ENCODE assay signal across 8 cellular contexts in genomic region chr3:32432711-32433530, GRCh38. TPM values are rescaled to one million over a fixed set of nuclear protein-coding genes. Genes with fewer than 3 reads are reported as not detected.
DNase-seq lines count a peak whose midpoint lies in the region; ATAC-seq lines count a peak whose summit lies in the region.

No MANE protein-coding gene starts in this region.

- H3K4me3 Mint-ChIP-seq in activated T-cell treated with anti-CD3 and anti-CD28 coated beads, Interleukin-2, amount 50 U/mL, for 4 hours: peak overlapping the region; percentile 69
- H3K4me3 Mint-ChIP-seq in activated naive CD8-positive, alpha-beta T cell treated with anti-CD3 and anti-CD28 coated beads, Interleukin-2, amount 10 ng/mL, durations not matched to agents 7 days and 5 days: peak overlapping the region; percentile 83

- H2BK120ac ChIP-seq in neuronal stem cell (ENCODE audit: low read depth, low read length): no peak overlapping the region

- H3K79me1 ChIP-seq in neuronal stem cell (ENCODE audit: low read depth, low read length): no peaks in the 10 kb centered on the region

- H3K23ac ChIP-seq in neuronal stem cell (ENCODE audit: low read depth, low read length, poor library complexity): no peak overlapping the region

- no peaks in the 10 kb centered on the region for H3K27me3 Mint-ChIP-seq in activated T-cell treated with anti-CD3 and anti-CD28 coated beads, Interleukin-2, amount 50 U/mL, for 4 hours (ENCODE audit: low read depth)
- no peaks in the 10 kb centered on the region for H3K27me3 Mint-ChIP-seq in activated naive CD8-positive, alpha-beta T cell treated with anti-CD3 and anti-CD28 coated beads, Interleukin-2, amount 10 ng/mL, durations not matched to agents 7 days and 5 days

- H3K9me3 Mint-ChIP-seq in activated T-cell treated with anti-CD3 and anti-CD28 coated beads, Interleukin-2, amount 50 U/mL, for 4 hours: no peaks in the 10 kb centered on the region
- H3K9me3 Mint-ChIP-seq in activated naive CD8-positive, alpha-beta T cell treated with anti-CD3 and anti-CD28 coated beads, Interleukin-2, amount 10 ng/mL, durations not matched to agents 7 days and 5 days: no peaks in the 10 kb centered on the region

- H3K4me1 Mint-ChIP-seq in activated T-cell treated with anti-CD3 and anti-CD28 coated beads, Interleukin-2, amount 50 U/mL, for 4 hours (ENCODE audit: low read depth): peaks cover 79% of the 10 kb centered on the region
- peaks cover 73% of the 10 kb centered on the region for H3K4me1 Mint-ChIP-seq in activated naive CD8-positive, alpha-beta T cell treated with anti-CD3 and anti-CD28 coated beads, Interleukin-2, amount 10 ng/mL, durations not matched to agents 7 days and 5 days

- peak; percentile 71 to 75 for ATAC-seq in activated T-cell treated with anti-CD3 and anti-CD28 coated beads, Interleukin-2, amount 50 U/mL, for 4 hours
- peak; percentile 45 for ATAC-seq in HG03175 (IDR thresholded peaks at IDR 0.05; ENCODE audit: unreplicated experiment)
- ATAC-seq in activated naive CD8-positive, alpha-beta T cell treated with anti-CD3 and anti-CD28 coated beads, Interleukin-2, amount 10 ng/mL, durations not matched to agents 7 days and 5 days (ENCODE audit: low read depth): peak; percentile 31
- ATAC-seq in stimulated activated naive CD8-positive, alpha-beta T cell treated with anti-CD3 and anti-CD28 coated beads, Interleukin-15, Interleukin-2, amounts not matched to agents 100 U/mL and 50 U/mL, for 24 hours: peak; percentile 76

- H3K4me2 ChIP-seq in neuronal stem cell (ENCODE audit: insufficient read depth, low read length, poor library complexity, severe bottlenecking): no peak overlapping the region

- no peak overlapping the region for H3K4ac ChIP-seq in neuronal stem cell (ENCODE audit: low read length)

- no peaks in the 10 kb centered on the region for H3K36me3 Mint-ChIP-seq in activated T-cell treated with anti-CD3 and anti-CD28 coated beads, Interleukin-2, amount 50 U/mL, for 4 hours (ENCODE audit: insufficient read depth)
- peaks cover 6% of the 10 kb centered on the region for H3K36me3 Mint-ChIP-seq in activated naive CD8-positive, alpha-beta T cell treated with anti-CD3 and anti-CD28 coated beads, Interleukin-2, amount 10 ng/mL, durations not matched to agents 7 days and 5 days

- H3K36me3 ChIP-seq in neuronal stem cell (replicated peaks in 1 of 2; ENCODE audit: control insufficient read depth in 2 of 2, insufficient read depth in 2 of 2, low read length in 2 of 2): peaks cover 1 to 8% of the 10 kb centered on the region in 2 donors

- peaks cover 0 to under 1% of the 10 kb centered on the region in 2 donors for H3K4me1 ChIP-seq in neuronal stem cell (ENCODE audit: control insufficient read depth in 2 of 2, insufficient read depth in 1 of 2, low read depth in 1 of 2, low read length in 2 of 2)

- H2AK5ac ChIP-seq in neuronal stem cell (ENCODE audit: low read depth, low read length): no peak overlapping the region

- DNase-seq in activated T-cell treated with anti-CD3 and anti-CD28 coated beads, Interleukin-2, amount 50 U/mL, for 4 hours: no peak
- no peak for DNase-seq in activated T-cell treated with anti-CD3 and anti-CD28 coated beads, Interleukin-2, amount 50 U/mL, for 1 hour
- DNase-seq in activated naive CD8-positive, alpha-beta T cell treated with anti-CD3 and anti-CD28 coated beads, Interleukin-2, amount 10 ng/mL, durations not matched to agents 7 days and 5 days: no peak
- DNase-seq in stimulated activated naive CD8-positive, alpha-beta T cell treated with anti-CD3 and anti-CD28 coated beads, Interleukin-15, Interleukin-2, amounts not matched to agents 100 U/mL and 50 U/mL, for 24 hours: peak; percentile 51
- DNase-seq in NCI-H2171 treated with DMSO at 0.1 percent for 48 hours (lab: John Stamatoyannopoulos, UW) (no peak), NCI-H510A (lab: John Stamatoyannopoulos, UW) (no peak), neuronal stem cell (ENCODE audit: low spot score) (no peak)

- H4K91ac ChIP-seq in neuronal stem cell (ENCODE audit: low read depth, low read length, poor library complexity): no peak overlapping the region

- WGBS in neuronal stem cell (ENCODE audit: extremely low coverage in 2 of 2, insufficient read length in 2 of 2, insufficient replicate concordance in 1 of 2), 2 donors: no CpG with 5 or more reads among the region's 12 CpGs

- H3K27ac ChIP-seq in neuronal stem cell (replicated peaks; ENCODE audit: low read length): no peak overlapping the region

- no peak overlapping the region for H2BK5ac ChIP-seq in neuronal stem cell (ENCODE audit: low read length)

- H3K9ac ChIP-seq in neuronal stem cell (ENCODE audit: low read depth, low read length, poor library complexity): no peak overlapping the region

- H4K8ac ChIP-seq in neuronal stem cell (ENCODE audit: low read depth, low read length): no peak overlapping the region

- H3K4me3 ChIP-seq in neuronal stem cell (ENCODE audit: low read length in 2 of 2): no peak overlapping the region

- no peaks in the 10 kb centered on the region for H3K9me3 ChIP-seq in neuronal stem cell (replicated peaks in 1 of 2; ENCODE audit: control insufficient read depth in 2 of 2, insufficient read depth in 1 of 2, low read depth in 1 of 2, low read length in 2 of 2)

- H3K14ac ChIP-seq in neuronal stem cell (ENCODE audit: low read length): no peak overlapping the region

- no peak overlapping the region for H2BK15ac ChIP-seq in neuronal stem cell (ENCODE audit: low read length)

- no peaks in the 10 kb centered on the region for H3K27me3 ChIP-seq in neuronal stem cell (ENCODE audit: control insufficient read depth in 3 of 3, insufficient read depth in 3 of 3, low read depth in 1 of 3, low read length in 3 of 3)

- no peak overlapping the region for H3K18ac ChIP-seq in neuronal stem cell (ENCODE audit: low read length)

- H2AFZ ChIP-seq in neuronal stem cell (ENCODE audit: low read length): no peak overlapping the region

- H2BK12ac ChIP-seq in neuronal stem cell (ENCODE audit: low read length): no peak overlapping the region

- H3K27ac Mint-ChIP-seq in activated naive CD8-positive, alpha-beta T cell treated with anti-CD3 and anti-CD28 coated beads, Interleukin-2, amount 10 ng/mL, durations not matched to agents 7 days and 5 days: peak overlapping the region; percentile 100

- POLR2A ChIA-PET in activated naive CD8-positive, alpha-beta T cell treated with anti-CD3 and anti-CD28 coated beads, Interleukin-2, amount 10 ng/mL, durations not matched to agents 7 days and 5 days (lab: Charles Lee): interaction anchor here (1.0 to 3.9 kb wide), 9 partner anchors 9 to 58 kb away, joined by 4 to 112 read pairs (median 8); partner anchors contain the start of gene CMTM7

RNA-seq across cellular contexts. Expression of gene CMTM7, which starts 41.3 kb away (rescaled TPM):
- total RNA-seq in activated T-cell treated with anti-CD3 and anti-CD28 coated beads, Interleukin-2, amount 50 U/mL, for 4 hours: 10 to 100 TPM; 19.1 to 23.2 (median 21.3) TPM
- 10 to 100 TPM; 45.3 to 49.0 TPM for total RNA-seq in activated naive CD8-positive, alpha-beta T cell treated with anti-CD3 and anti-CD28 coated beads, Interleukin-2, amount 10 ng/mL, durations not matched to agents 7 days and 5 days
- polyA plus RNA-seq in neuronal stem cell (2013, experiment 1 of 2): 48.3 TPM
- 46.3 TPM for polyA plus RNA-seq in neuronal stem cell (2013, experiment 2 of 2)
